Comparison of ENCODE assay signal across 8 cellular contexts in the genomic region with DNA sequence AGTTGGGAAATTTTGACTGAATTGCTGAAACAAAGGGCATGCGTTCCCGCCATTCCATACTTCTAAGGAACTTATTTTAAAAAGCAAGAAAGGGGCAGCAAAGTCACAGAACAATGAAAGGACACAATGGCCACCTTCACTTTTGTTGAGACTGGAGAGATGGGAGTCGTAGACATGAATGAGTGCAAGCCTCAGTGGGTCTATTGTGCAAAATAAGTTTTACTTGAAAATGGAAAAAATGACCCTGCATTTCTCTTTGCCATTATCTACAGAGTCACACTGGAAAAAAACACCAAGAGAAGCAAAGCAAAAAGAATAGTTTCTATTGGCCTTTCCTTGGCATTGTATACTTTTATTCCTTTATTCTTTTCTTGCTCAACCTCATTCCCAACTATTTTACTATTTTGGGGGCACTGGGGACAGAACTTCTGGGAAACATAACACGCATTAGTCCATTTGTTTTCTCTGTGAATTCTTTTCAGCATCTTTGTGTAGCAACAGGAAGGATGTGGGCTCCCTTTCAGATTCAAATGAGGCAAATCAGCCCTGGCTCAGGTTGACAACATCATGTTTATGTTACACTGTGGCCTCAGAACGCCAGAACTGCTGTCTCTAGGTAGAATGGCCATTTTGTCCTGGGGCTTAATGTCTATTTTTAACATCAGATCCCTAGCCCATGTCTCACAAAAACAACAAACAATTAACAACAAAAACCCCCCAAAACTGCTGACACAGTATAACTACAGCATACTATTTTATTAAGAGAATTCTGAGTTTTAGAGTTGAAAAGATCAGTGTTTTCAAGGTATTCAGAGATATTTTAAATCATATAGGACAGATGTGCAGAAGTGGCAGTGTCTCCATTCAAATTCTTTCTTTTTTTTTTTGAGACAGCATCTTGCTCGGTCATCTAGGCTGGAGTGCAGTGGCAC.
A peak's percentile ranks its signal among the peaks of the same experiment; 100 is the strongest.
DNase-seq lines count a peak whose midpoint lies in the region; ATAC-seq and TF ChIP-seq lines count a peak whose summit lies in the region.

No MANE protein-coding gene starts in this region.

- H3K4me3 Mint-ChIP-seq in T-helper 2 cell treated with Interferon-gamma antibody and Interleukin-4, amounts not matched to agents 5 μg/mL and 100 μg/mL, for 36 hours, result peak overlapping the region; percentile 70
- H3K4me3 Mint-ChIP-seq in type B pancreatic cell, result no peak overlapping the region

- TF ChIP-seq POLR2A in GM18505 (IDR thresholded peaks at IDR 0.05; ENCODE audit: borderline replicate concordance, extremely low read depth, insufficient read depth, insufficient read length), result no peak

- H3K27ac Mint-ChIP-seq in T-helper 2 cell treated with Interferon-gamma antibody and Interleukin-4, amounts not matched to agents 5 μg/mL and 100 μg/mL, for 36 hours, result peak overlapping the region; percentile 95
- H3K27ac Mint-ChIP-seq in type B pancreatic cell, result peak overlapping the region; percentile 22

- in situ Hi-C loops in GM13976 (cut with MboI; ENCODE audit: low sequenced_read_pairs, unreplicated experiment), result no loop called here

- peaks cover 48% of the 10 kb centered on the region for H3K36me3 Mint-ChIP-seq in T-helper 2 cell treated with Interferon-gamma antibody and Interleukin-4, amounts not matched to agents 5 μg/mL and 100 μg/mL, for 36 hours (ENCODE audit: low read depth)
- peaks cover 37% of the 10 kb centered on the region for H3K36me3 Mint-ChIP-seq in type B pancreatic cell

- TF ChIP-seq CTCF in type B pancreatic cell (conservative IDR thresholded peaks at IDR 0.05) (no peak), GM13976 (IDR thresholded peaks at IDR 0.05; ENCODE audit: borderline replicate concordance, control extremely low read depth, extremely low read depth, insufficient read depth, missing control alignments) (no peak)

- H3K9me3 Mint-ChIP-seq in T-helper 2 cell treated with Interferon-gamma antibody and Interleukin-4, amounts not matched to agents 5 μg/mL and 100 μg/mL, for 36 hours, result no peaks in the 10 kb centered on the region
- H3K9me3 Mint-ChIP-seq in type B pancreatic cell, result no peaks in the 10 kb centered on the region

- DNase-seq in T-helper 2 cell treated with Interferon-gamma antibody and Interleukin-4, amounts not matched to agents 5 μg/mL and 100 μg/mL, for 36 hours (ENCODE audit: low spot score), result peak; percentile 63
- DNase-seq in fibroblast of peridontal ligament (ENCODE audit: extremely low read depth) (peak; percentile 47), type B pancreatic cell (ENCODE audit: extremely low spot score, unreplicated experiment) (no peak), GM13976 (ENCODE audit: low spot score) (no peak), HT-29 (ENCODE audit: low spot score) (no peak), NCI-H510A (lab: John Stamatoyannopoulos, UW) (no peak)

- peak; percentile 81 for ATAC-seq in GM18505 (IDR thresholded peaks at IDR 0.05; ENCODE audit: unreplicated experiment)
- peak; percentile 93 for ATAC-seq in HG02642 (IDR thresholded peaks at IDR 0.05; ENCODE audit: poor library complexity, unreplicated experiment)

- H3K27me3 Mint-ChIP-seq in T-helper 2 cell treated with Interferon-gamma antibody and Interleukin-4, amounts not matched to agents 5 μg/mL and 100 μg/mL, for 36 hours (ENCODE audit: low read depth), result no peaks in the 10 kb centered on the region
- no peaks in the 10 kb centered on the region for H3K27me3 Mint-ChIP-seq in type B pancreatic cell

- peaks cover 81% of the 10 kb centered on the region for H3K4me1 Mint-ChIP-seq in T-helper 2 cell treated with Interferon-gamma antibody and Interleukin-4, amounts not matched to agents 5 μg/mL and 100 μg/mL, for 36 hours (ENCODE audit: low read depth)
- peaks cover 21% of the 10 kb centered on the region for H3K4me1 Mint-ChIP-seq in type B pancreatic cell (ENCODE audit: unreplicated experiment)

Comparison
In these comparisons a context has a peak if more than half of its experiments do, and no peak if none do; other contexts are left out.
1. DNase-seq: peak in T-helper 2 cell treated with Interferon-gamma antibody and Interleukin-4, amounts not matched to agents 5 μg/mL and 100 μg/mL, for 36 hours (single experiment) and fibroblast of peridontal ligament (single experiment); none in type B pancreatic cell (single experiment), GM13976 (single experiment), HT-29 (single experiment) and NCI-H510A (single experiment).